8 cellular contexts compared by ENCODE assay signal in genomic region chr16:29805232-29806095, GRCh38. TPM values are rescaled to one million over a fixed set of nuclear protein-coding genes. Genes with fewer than 3 reads are reported as not detected.
DNase-seq lines count a peak whose midpoint lies in the region; ATAC-seq and TF ChIP-seq lines count a peak whose summit lies in the region.

No MANE protein-coding gene starts in this region.

- H3K27me3 ChIP-seq in mononuclear cell (ENCODE audit: insufficient read depth, low read length), result no peaks in the 10 kb centered on the region

- H3K9me3 ChIP-seq in OCI-LY7 (ENCODE audit: low read length), result no peaks in the 10 kb centered on the region
- H3K9me3 ChIP-seq in mononuclear cell (ENCODE audit: low read depth, low read length), result no peaks in the 10 kb centered on the region

- H3K36me3 ChIP-seq in OCI-LY7 (ENCODE audit: insufficient read depth, low read length), result peaks cover 80% of the 10 kb centered on the region

- no peaks in the 10 kb centered on the region for H3K9me2 ChIP-seq in OCI-LY7 (ENCODE audit: insufficient read depth, low read length)

- ATAC-seq in GM21526 (IDR thresholded peaks at IDR 0.05; ENCODE audit: low FRiP score, unreplicated experiment), result peak; percentile 42

- peak overlapping the region; percentile 88 for H3K27ac ChIP-seq in OCI-LY7 (ENCODE audit: low read depth, low read length, poor library complexity, severe bottlenecking)

- H3K4me3 ChIP-seq in OCI-LY7 (ENCODE audit: low read depth, low read length, poor library complexity, severe bottlenecking) (peak overlapping the region; percentile 71), epithelial cell of esophagus (ENCODE audit: low read length) (peak overlapping the region; percentile 81), mononuclear cell (ENCODE audit: low read length) (peak overlapping the region; percentile 85)

- H2AFZ ChIP-seq in OCI-LY7 (ENCODE audit: low read length), result no peak overlapping the region

- BruUV-seq in OCI-LY7 (replicated peaks; lab: Mats Ljungman, UMichigan), result no TSS peak

- POLR2A ChIA-PET in OCI-LY7 (lab: Charles Lee), result interaction anchor here (2.4 kb wide), 1 partner anchor 15 kb away, joined by 19 read pairs; the partner anchor contains the start of gene KIF22

- peaks cover 15% of the 10 kb centered on the region; the same call in 1 of the 2 replicates for H3K79me2 ChIP-seq in OCI-LY7 (ENCODE audit: insufficient read depth, low read depth, low read length)

- DNase-seq in DMS 273 treated with DMSO at 0.1 percent for 48 hours (lab: John Stamatoyannopoulos, UW) (peak; percentile 98), HuH-7.5 (ENCODE audit: low spot score) (peak; percentile 92), OCI-LY7 (ENCODE audit: low spot score) (peak; percentile 98), activated T-cell treated with anti-CD3 and anti-CD28 coated beads for 48 hours (ENCODE audit: low read depth) (peak; percentile 98), epithelial cell of esophagus (ENCODE audit: low read depth) (peak; percentile 98)
- DNase-seq in stimulated activated CD8-positive, alpha-beta memory T cell treated with anti-CD3 and anti-CD28 coated beads, Interleukin-2, amount 100 ng/mL, for 1 hour (ENCODE audit: low read depth in 2 of 2), result peak; percentile 92 to 96

- H3K4me2 ChIP-seq in OCI-LY7 (ENCODE audit: low read length), result peak overlapping the region; percentile 91

- H3K4me1 ChIP-seq in OCI-LY7 (ENCODE audit: insufficient read depth, low read length, poor library complexity, severe bottlenecking) (peaks cover 54% of the 10 kb centered on the region), mononuclear cell (ENCODE audit: insufficient read depth, low read length) (peaks cover 47% of the 10 kb centered on the region)

- intact Hi-C loops in OCI-LY7 (cut with micrococcal nuclease; ENCODE audit: unreplicated experiment), result loop anchor here (1.0 to 5.0 kb wide), 4 partner anchors 15 to 192 kb away; partner anchors contain the start of genes CDIPT, HIRIP3, INO80E and KIF22

- CTCF ChIA-PET in OCI-LY7 (lab: Charles Lee; ENCODE audit: unreplicated experiment), result interaction anchor here (1.1 kb wide), 1 partner anchor 11 kb away, joined by 3 read pairs; no protein-coding TSS in a partner anchor

- no peak for TF ChIP-seq CTCF in OCI-LY7 (conservative IDR thresholded peaks at IDR 0.05; ENCODE audit: low read length)
- peak; percentile 14 for TF ChIP-seq CTCF in epithelial cell of esophagus (IDR thresholded peaks at IDR 0.05; ENCODE audit: insufficient read depth, low read depth, low read length, missing control alignments)

- peaks cover 15% of the 10 kb centered on the region for H4K20me1 ChIP-seq in OCI-LY7 (ENCODE audit: insufficient read depth, low read length)

RNA-seq across cellular contexts. Expression of gene MAZ, which starts 0.9 kb away (rescaled TPM):
- 384 and 471 TPM in 2 replicates for total RNA-seq in OCI-LY7 (2014; rRNA removed; shearing (Covaris generic))
- total RNA-seq in OCI-LY7 (2022) (484 and 531 TPM in 2 replicates), mononuclear cell (132 TPM)

RNA-seq across cellular contexts. Expression of gene PRRT2, which starts 6.5 kb away (rescaled TPM):
- 0.09 TPM in 1 of 2 replicates, not detected in the other for total RNA-seq in OCI-LY7 (2014; rRNA removed; shearing (Covaris generic))
- total RNA-seq in OCI-LY7 (2022), result 3.2 and 3.4 TPM in 2 replicates
- 0.52 TPM for total RNA-seq in mononuclear cell

RNA-seq across cellular contexts. Expression of gene PAGR1, which starts 10.5 kb away (rescaled TPM):
- total RNA-seq in OCI-LY7 (2014; rRNA removed; shearing (Covaris generic)), result 59.4 and 62.7 TPM in 2 replicates
- total RNA-seq in OCI-LY7 (2022) (43.4 and 51.7 TPM in 2 replicates), mononuclear cell (14.4 TPM)

RNA-seq across cellular contexts. Expression of gene MVP, which starts 14.8 kb away (rescaled TPM):
- total RNA-seq in OCI-LY7 (2014; rRNA removed; shearing (Covaris generic)), result 4.0 and 6.3 TPM in 2 replicates
- total RNA-seq in OCI-LY7 (2022), result 6.8 and 8.1 TPM in 2 replicates
- total RNA-seq in mononuclear cell, result 75.6 TPM

RNA-seq across cellular contexts. Expression of gene KIF22, which starts 14.9 kb away (rescaled TPM):
- 315 and 339 TPM in 2 replicates for total RNA-seq in OCI-LY7 (2014; rRNA removed; shearing (Covaris generic))
- 232 and 253 TPM in 2 replicates for total RNA-seq in OCI-LY7 (2022)
- 78.5 TPM for total RNA-seq in mononuclear cell

Comparison
In these comparisons a context has a peak if more than half of its experiments do, and no peak if none do; other contexts are left out.
1. Peak in every context shown above with its lines: DNase-seq, ATAC-seq, H3K4me3 ChIP-seq and H3K27ac ChIP-seq.